In the genomic region with DNA sequence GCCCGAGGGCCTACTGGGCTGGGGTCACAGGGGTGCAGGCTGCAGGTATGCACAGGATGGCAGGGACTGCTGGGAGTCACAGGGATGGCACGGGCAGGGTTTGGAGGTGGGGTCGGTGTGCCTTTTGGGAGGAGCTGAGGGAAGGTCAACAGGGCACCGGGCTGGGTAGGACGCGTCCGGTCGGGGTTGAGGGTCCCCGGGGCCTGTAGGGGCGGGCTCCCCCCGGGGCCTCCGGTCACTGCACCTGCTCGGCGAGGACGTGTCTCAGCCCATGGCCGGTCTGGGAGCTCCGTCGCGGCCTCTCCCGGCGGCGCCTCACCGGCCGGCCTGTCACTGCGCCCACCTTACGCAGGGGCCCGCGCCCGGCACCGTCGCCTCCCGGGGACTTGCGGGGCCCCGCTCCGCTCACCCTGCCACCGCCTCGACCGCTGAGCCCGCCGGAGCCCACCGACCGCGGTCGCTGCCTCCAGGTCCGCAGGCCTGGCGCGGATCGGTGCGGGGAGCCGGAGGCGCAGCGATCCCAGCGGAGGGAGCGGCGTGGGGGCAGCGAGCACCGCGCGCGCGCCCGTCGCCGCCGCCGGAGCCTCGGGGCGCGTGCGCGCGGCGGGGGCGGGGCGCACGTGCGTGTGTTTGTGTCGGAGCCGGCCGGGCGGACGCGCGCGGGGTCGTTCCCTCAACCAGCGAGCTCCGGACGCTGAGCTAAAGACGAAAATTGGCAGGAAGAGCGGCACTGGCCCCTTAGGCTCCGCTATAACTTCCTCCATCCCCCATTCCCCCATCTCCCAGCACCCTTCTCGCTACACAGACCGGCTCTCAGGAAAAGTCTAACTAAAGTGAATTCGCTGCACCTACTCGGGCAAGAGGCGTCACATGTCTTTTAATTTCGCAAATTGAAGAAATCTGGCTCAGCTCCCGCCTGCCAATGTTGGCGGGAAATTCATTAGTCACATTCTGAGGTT, we compare ENCODE assay signal across 8 cellular contexts. TPM values are rescaled to one million over a fixed set of nuclear protein-coding genes. Genes with fewer than 3 reads are reported as not detected.
DNase-seq lines count a peak whose midpoint lies in the region; ATAC-seq and TF ChIP-seq lines count a peak whose summit lies in the region.

A gene with protein sequence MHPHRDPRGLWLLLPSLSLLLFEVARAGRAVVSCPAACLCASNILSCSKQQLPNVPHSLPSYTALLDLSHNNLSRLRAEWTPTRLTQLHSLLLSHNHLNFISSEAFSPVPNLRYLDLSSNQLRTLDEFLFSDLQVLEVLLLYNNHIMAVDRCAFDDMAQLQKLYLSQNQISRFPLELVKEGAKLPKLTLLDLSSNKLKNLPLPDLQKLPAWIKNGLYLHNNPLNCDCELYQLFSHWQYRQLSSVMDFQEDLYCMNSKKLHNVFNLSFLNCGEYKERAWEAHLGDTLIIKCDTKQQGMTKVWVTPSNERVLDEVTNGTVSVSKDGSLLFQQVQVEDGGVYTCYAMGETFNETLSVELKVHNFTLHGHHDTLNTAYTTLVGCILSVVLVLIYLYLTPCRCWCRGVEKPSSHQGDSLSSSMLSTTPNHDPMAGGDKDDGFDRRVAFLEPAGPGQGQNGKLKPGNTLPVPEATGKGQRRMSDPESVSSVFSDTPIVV (minus strand): TSS at position 552 of the 959 bp plus-strand sequence. CDS start 815 bp downstream, outside the sequence.

- H3K9me3 ChIP-seq in iPS-18a (ENCODE audit: control insufficient read depth, low read depth, low read length) (no peaks in the 10 kb centered on the region), skeletal muscle tissue (ENCODE audit: control insufficient read depth in 3 of 3, low read length in 3 of 3) (no peaks in the 10 kb centered on the region)

- no peak for TF ChIP-seq CTCF in astrocyte of the spinal cord (IDR thresholded peaks at IDR 0.05; ENCODE audit: low read depth, low read length)

- H3K4me1 ChIP-seq in iPS-18a (ENCODE audit: control insufficient read depth, low read depth, low read length) (peaks cover 6% of the 10 kb centered on the region), skeletal muscle tissue (ENCODE audit: control insufficient read depth in 3 of 3, insufficient read depth in 3 of 3, low read length in 3 of 3) (peaks cover 34 to 51% (median 44%) of the 10 kb centered on the region in 3 donors)

- H3K4me3 ChIP-seq in astrocyte of the spinal cord (ENCODE audit: low read depth, low read length) (peak within 1 kb of the TSS; percentile 55), iPS-18a (ENCODE audit: low read length) (peak within 1 kb of the TSS; percentile 83), skeletal muscle tissue (ENCODE audit: low read length in 3 of 3) (peak within 1 kb of the TSS; percentile 83 to 90 (median 85))

- H3K9ac ChIP-seq in iPS-18a (ENCODE audit: low read length): peak within 1 kb of the TSS; percentile 45
- peak within 1 kb of the TSS; percentile 76 to 88 (median 82) for H3K9ac ChIP-seq in skeletal muscle tissue (ENCODE audit: low read depth in 1 of 3, low read length in 3 of 3)

- peaks cover 35% of the 10 kb centered on the region for H3K27me3 ChIP-seq in iPS-18a (ENCODE audit: control insufficient read depth, insufficient read depth, low read length)
- no peaks in the 10 kb centered on the region for H3K27me3 ChIP-seq in skeletal muscle tissue (ENCODE audit: control insufficient read depth in 3 of 3, insufficient read depth in 3 of 3, low read length in 3 of 3)

- DNase-seq in NCI-H1694 treated with DMSO at 0.1 percent for 48 hours (lab: John Stamatoyannopoulos, UW) (peak; percentile 30), NCI-H1694 (lab: John Stamatoyannopoulos, UW) (no peak), HuH-7.5 (ENCODE audit: low spot score) (peak; percentile 85), T-helper 2 cell (peak; percentile 39 to 76 (median 48)), astrocyte of the spinal cord (ENCODE audit: low read depth, low spot score) (peak; percentile 19)

- H3K27ac ChIP-seq in iPS-18a (ENCODE audit: low read length) (no peak within 1 kb of the TSS), skeletal muscle tissue (ENCODE audit: low read depth, low read length) (peak within 1 kb of the TSS; percentile 45)

- in situ Hi-C loops in astrocyte of the spinal cord (cut with HindIII; ENCODE audit: low sequenced_read_pairs): no loop called here

- H3K36me3 ChIP-seq in iPS-18a (ENCODE audit: control insufficient read depth, low read depth, low read length): no peaks in the 10 kb centered on the region
- peaks cover 13 to 17% (median 16%) of the 10 kb centered on the region in 3 donors for H3K36me3 ChIP-seq in skeletal muscle tissue (ENCODE audit: control insufficient read depth in 3 of 3, insufficient read depth in 3 of 3, low read length in 3 of 3)

- ATAC-seq in HG03565 (IDR thresholded peaks at IDR 0.05; ENCODE audit: unreplicated experiment): no peak

RNA-seq across cellular contexts. Expression of the gene that starts here (rescaled TPM):
- total RNA-seq in skeletal muscle tissue: 8.4 TPM
